8 cellular contexts compared by ENCODE assay signal in genomic region chr22:42780070-42780540, GRCh38. TPM values are rescaled to one million over a fixed set of nuclear protein-coding genes. Genes with fewer than 3 reads are reported as not detected.
DNase-seq lines count a peak whose midpoint lies in the region; ATAC-seq lines count a peak whose summit lies in the region.

No MANE protein-coding gene starts in this region.

- no peaks in the 10 kb centered on the region for H3K27me3 ChIP-seq in SJSA1 (replicated peaks)

- no peak for ATAC-seq in HG02678 (IDR thresholded peaks at IDR 0.05; ENCODE audit: unreplicated experiment)

- peak; percentile 49 for DNase-seq in stimulated activated CD4-positive, alpha-beta T cell treated with anti-CD3 and anti-CD28 coated beads, Interleukin-15, amount 100 ng/mL, for 24 hours
- DNase-seq in stimulated activated CD4-positive, alpha-beta T cell treated with anti-CD3 and anti-CD28 coated beads, Interleukin-4, amount 100 ng/mL, for 1 hour: no peak
- DNase-seq in NCI-H128 (lab: John Stamatoyannopoulos, UW; ENCODE audit: unreplicated experiment) (peak; percentile 34), SJSA1 (ENCODE audit: low read depth in 1 of 2, low spot score in 2 of 2) (peak; percentile 77 to 79), brain pericyte (ENCODE audit: low read depth, low spot score) (peak; percentile 78), iPS-NIHi11 (ENCODE audit: low spot score) (peak; percentile 88)
- peak; percentile 4 to 13 for DNase-seq in stimulated activated CD4-positive, alpha-beta T cell treated with anti-CD3 and anti-CD28 coated beads, Interleukin-15, amount 100 ng/mL, for 48 hours (ENCODE audit: low read depth in 2 of 2)

- H3K9me3 ChIP-seq in SJSA1 (replicated peaks): no peaks in the 10 kb centered on the region

- no peak overlapping the region for H3K27ac ChIP-seq in SJSA1

- no peak overlapping the region for H3K4me3 ChIP-seq in SJSA1

- H3K36me3 ChIP-seq in SJSA1: no peaks in the 10 kb centered on the region

- peaks cover 13% of the 10 kb centered on the region for H3K4me1 ChIP-seq in SJSA1 (replicated peaks)

RNA-seq across cellular contexts. Expression of gene A4GALT, which starts 59.4 kb away (rescaled TPM):
- 11.2 and 12.3 TPM in 2 replicates for total RNA-seq in SJSA1 (2014; rRNA removed; shearing (Covaris generic))
